In the genomic region with DNA sequence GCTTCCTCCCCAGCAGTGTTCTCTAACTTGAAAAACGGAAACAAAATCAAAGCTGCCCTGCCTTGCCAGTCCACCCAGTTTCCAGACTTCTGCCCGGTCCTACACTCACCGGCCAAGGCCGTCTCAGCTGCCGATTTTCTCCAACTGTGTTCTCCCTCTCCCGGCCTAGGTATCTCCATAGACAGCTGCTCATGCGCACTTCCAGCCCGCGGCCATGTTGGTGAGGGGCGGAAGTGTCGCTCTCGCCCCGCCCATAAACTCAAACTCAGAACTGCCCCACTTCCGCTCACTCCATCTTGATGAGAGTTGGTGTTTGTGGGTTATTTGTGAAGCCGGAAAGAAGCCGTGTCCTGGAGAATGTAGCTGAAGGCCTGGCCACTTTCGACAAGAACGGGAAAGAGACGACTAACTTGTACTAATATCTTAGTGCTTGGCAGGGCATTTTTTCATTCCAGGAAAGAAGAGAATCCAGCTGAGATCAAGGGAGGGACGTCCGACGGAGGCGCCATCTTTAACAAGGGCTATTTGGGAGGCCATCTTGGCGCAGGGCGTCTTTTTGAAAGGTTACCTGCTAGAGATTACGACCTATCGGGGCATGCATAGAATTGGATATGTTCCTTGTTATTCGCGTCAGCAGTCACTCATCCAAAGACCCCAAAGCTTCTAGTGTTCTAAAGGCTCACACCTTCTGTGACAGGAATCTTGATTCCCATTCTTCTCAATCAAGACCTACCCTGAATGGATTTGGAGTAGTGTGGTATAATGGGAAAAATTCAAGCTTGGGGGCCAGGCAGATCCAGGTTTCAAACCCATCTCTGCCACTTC, we compare ENCODE assay signal across 8 cellular contexts. TPM values are rescaled to one million over a fixed set of nuclear protein-coding genes. Genes with fewer than 3 reads are reported as not detected.
DNase-seq lines count a peak whose midpoint lies in the region; ATAC-seq and TF ChIP-seq lines count a peak whose summit lies in the region.

Gene USF1 (minus strand): TSS at position 229 of the 825 bp plus-strand sequence. CDS start 2,702 bp downstream, outside the sequence.

- H3K4me3 ChIP-seq in HUES64 (ENCODE audit: low read length): peak within 1 kb of the TSS; percentile 75
- H3K4me3 ChIP-seq in OCI-LY1 (ENCODE audit: low read depth, low read length, poor library complexity, severe bottlenecking): peak within 1 kb of the TSS; percentile 82

- under 1% methylated on average over 22 of the region's 29 CpGs for WGBS in HUES64

- peaks cover 32% of the 10 kb centered on the region for H3K4me1 Mint-ChIP-seq in endothelial cell (ENCODE audit: unreplicated experiment)

- H3K36me3 Mint-ChIP-seq in endothelial cell (ENCODE audit: low read depth, unreplicated experiment): peaks cover 43% of the 10 kb centered on the region

- H3K9ac ChIP-seq in HUES64 (ENCODE audit: low read depth, low read length) (peak within 1 kb of the TSS; percentile 89), OCI-LY1 (ENCODE audit: low read length) (peak within 1 kb of the TSS; percentile 94)

- H3K27me3 ChIP-seq in HUES64 (ENCODE audit: insufficient read depth, low read length) (peaks cover 13% of the 10 kb centered on the region), OCI-LY1 (ENCODE audit: insufficient read depth, low read length) (no peaks in the 10 kb centered on the region)

- DNase-seq in Caki2 (ENCODE audit: low read depth) (peak; percentile 95), endothelial cell (ENCODE audit: low spot score) (peak; percentile 92), midbrain (lab: John Stamatoyannopoulos, UW) (peak; percentile 95)
- peak; percentile 90 for DNase-seq in activated CD8-positive, alpha-beta memory T cell treated with anti-CD3 and anti-CD28 coated beads, Interleukin-2, amount 50 U/mL, for 4 hours
- DNase-seq in stimulated activated CD8-positive, alpha-beta memory T cell treated with anti-CD3 and anti-CD28 coated beads, Interleukin-2, amount 100 ng/mL, for 1 hour (ENCODE audit: low read depth in 2 of 2): peak; percentile 85

- TF ChIP-seq CTCF in OCI-LY1 (IDR thresholded peaks at IDR 0.05; ENCODE audit: low read length) (no peak), endothelial cell (IDR thresholded peaks at IDR 0.05; ENCODE audit: unreplicated experiment) (no peak)

- H3K4me1 ChIP-seq in HUES64 (ENCODE audit: insufficient read depth, low read length): 0 out of 2 replicates have a peak, but pooled peaks cover 7% of the 10 kb centered on the region
- H3K4me1 ChIP-seq in OCI-LY1 (ENCODE audit: insufficient read depth, low read length, severe bottlenecking): peaks cover 35% of the 10 kb centered on the region

- H3K9me3 Mint-ChIP-seq in endothelial cell (ENCODE audit: unreplicated experiment): peaks cover 8% of the 10 kb centered on the region

- H3K27ac Mint-ChIP-seq in endothelial cell (ENCODE audit: unreplicated experiment): peak within 1 kb of the TSS; percentile 100

- H3K36me3 ChIP-seq in HUES64 (ENCODE audit: insufficient read depth, low read length) (peaks cover 22% of the 10 kb centered on the region), OCI-LY1 (ENCODE audit: insufficient read depth, low read length) (peaks cover 71% of the 10 kb centered on the region)

- H3F3A ChIP-seq in OCI-LY1 (ENCODE audit: insufficient read depth, low read length): peaks cover 4% of the 10 kb centered on the region; the same call in 1 of the 2 replicates

- peak within 1 kb of the TSS; percentile 94 for H3K4me2 ChIP-seq in OCI-LY1 (ENCODE audit: low read length)

- in situ Hi-C loops in Caki2 (cut with HindIII; ENCODE audit: low pct_unique_long_range_greater_than_20kb, low sequenced_read_pairs): loop anchor here (10.0 kb wide), 1 partner anchor 49 kb away; the partner anchor contains the start of gene KLHDC9

- H3K27me3 Mint-ChIP-seq in endothelial cell (ENCODE audit: unreplicated experiment): peaks cover 19% of the 10 kb centered on the region

- ATAC-seq in GM21447 (IDR thresholded peaks at IDR 0.05; ENCODE audit: unreplicated experiment): peak; percentile 59

- H2AFZ ChIP-seq in OCI-LY1 (ENCODE audit: low read length): no peak within 1 kb of the TSS

- H3K9me3 ChIP-seq in HUES64 (ENCODE audit: insufficient read depth, low read depth, low read length): 0 out of 2 replicates have a peak, but pooled peaks cover 7% of the 10 kb centered on the region
- H3K9me3 ChIP-seq in OCI-LY1 (ENCODE audit: low read length): no peaks in the 10 kb centered on the region

- no peaks in the 10 kb centered on the region for H4K20me1 ChIP-seq in OCI-LY1 (ENCODE audit: insufficient read depth, low read length)

- H3K4me3 Mint-ChIP-seq in endothelial cell (ENCODE audit: unreplicated experiment): peak within 1 kb of the TSS; percentile 99

- H3K27ac ChIP-seq in HUES64 (ENCODE audit: low read depth, low read length) (peak within 1 kb of the TSS; percentile 87), OCI-LY1 (ENCODE audit: low read depth, low read length, poor library complexity, severe bottlenecking) (peak within 1 kb of the TSS; percentile 96)

- peaks cover 7% of the 10 kb centered on the region for H3K79me2 ChIP-seq in OCI-LY1 (ENCODE audit: insufficient read depth, low read length)

- H3K9me2 ChIP-seq in OCI-LY1 (ENCODE audit: low read depth, low read length): no peaks in the 10 kb centered on the region

RNA-seq across cellular contexts. Expression of gene USF1, which starts in this region (rescaled TPM):
- total RNA-seq in Caki2 (2014; rRNA removed; shearing (Covaris generic); ENCODE audit: low replicate concordance): 55.3 and 65.1 TPM in 2 replicates
- polyA plus RNA-seq in HUES64 (2013, experiment 1 of 2): 49.8 TPM
- polyA plus RNA-seq in HUES64 (2013, experiment 2 of 2): 48.7 TPM
- total RNA-seq in endothelial cell (ENCODE audit: unreplicated experiment): 121 TPM

Comparison
In these comparisons a context has a peak if more than half of its experiments do, and no peak if none do; other contexts are left out.
1. Peak in every context shown above with its lines: DNase-seq, ATAC-seq, H3K4me3 ChIP-seq and H3K27ac ChIP-seq.